Comparison of ENCODE assay signal across 1 cellular context in genomic region chr5:179314606-179315355, GRCh38.
TF ChIP-seq lines count a peak whose summit lies in the region.

No MANE protein-coding gene starts in this region.

TF ChIP-seq in IMR-90, 13 proteins besides CTCF, POLR2A, EP300 and RAD21:
- TF ChIP-seq MAFK (IDR thresholded peaks at IDR 0.05; ENCODE audit: low read depth, low read length) (no peak), SMC3 (IDR thresholded peaks at IDR 0.05; ENCODE audit: low read depth, low read length) (no peak), RCOR1 (IDR thresholded peaks at IDR 0.05; ENCODE audit: insufficient replicate concordance, low read length) (no peak), MXI1 (IDR thresholded peaks at IDR 0.05; ENCODE audit: borderline replicate concordance, low read depth, low read length) (no peak), RFX5 (IDR thresholded peaks at IDR 0.05; ENCODE audit: low read depth, low read length) (no peak), FOS (IDR thresholded peaks at IDR 0.05; ENCODE audit: low read depth, low read length) (no peak)
- TF ChIP-seq, protein P1, sequence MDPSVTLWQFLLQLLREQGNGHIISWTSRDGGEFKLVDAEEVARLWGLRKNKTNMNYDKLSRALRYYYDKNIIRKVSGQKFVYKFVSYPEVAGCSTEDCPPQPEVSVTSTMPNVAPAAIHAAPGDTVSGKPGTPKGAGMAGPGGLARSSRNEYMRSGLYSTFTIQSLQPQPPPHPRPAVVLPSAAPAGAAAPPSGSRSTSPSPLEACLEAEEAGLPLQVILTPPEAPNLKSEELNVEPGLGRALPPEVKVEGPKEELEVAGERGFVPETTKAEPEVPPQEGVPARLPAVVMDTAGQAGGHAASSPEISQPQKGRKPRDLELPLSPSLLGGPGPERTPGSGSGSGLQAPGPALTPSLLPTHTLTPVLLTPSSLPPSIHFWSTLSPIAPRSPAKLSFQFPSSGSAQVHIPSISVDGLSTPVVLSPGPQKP (IDR thresholded peaks at IDR 0.05; ENCODE audit: borderline replicate concordance, low read depth, low read length): no peak
